In the genomic region with DNA sequence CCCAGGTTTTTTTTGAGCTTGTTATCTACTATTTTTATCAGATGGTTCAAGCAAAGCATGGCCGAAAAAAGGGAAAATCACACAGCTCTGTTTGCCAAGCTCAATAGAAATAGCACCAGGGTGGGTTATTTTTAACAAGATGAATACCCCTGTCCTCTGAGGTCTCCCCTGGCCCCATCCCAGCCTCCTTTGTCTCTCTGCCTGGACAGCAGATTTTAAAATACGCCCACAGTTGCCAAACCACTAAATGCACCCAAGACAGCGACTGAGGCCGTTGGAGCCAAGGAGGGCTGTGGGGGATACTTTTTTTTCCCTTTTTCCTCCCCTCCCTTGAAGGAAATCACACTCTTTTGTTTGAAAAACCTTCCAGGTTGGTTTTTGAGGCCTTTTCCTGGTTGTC, we compare ENCODE assay signal across 21 cellular contexts.
"Had no signal": no experiment of that assay in that cellular context is flagged by ENCODE, and none has a peak within 500 bp of the region (broad histone marks: within the 10 kb centered on the region; RNA-seq: fewer than 3 reads in every experiment).

No MANE protein-coding gene starts in this region.

- H3K27ac Mint-ChIP-seq: naive thymus-derived CD4-positive, alpha-beta T cell had no signal

- H3K4me3 ChIP-seq: coronary artery, dorsolateral prefrontal cortex, heart left ventricle, lung, neural progenitor cell, pancreas, prostate gland, right lobe of liver, skin epidermis, stomach, thoracic aorta had no signal

- H3K9me3 ChIP-seq: heart left ventricle, pancreas, prostate gland, right lobe of liver, stomach, thoracic aorta had no signal

- H3K36me3 Mint-ChIP-seq: naive thymus-derived CD4-positive, alpha-beta T cell; neural progenitor cell had no signal

- H3K4me1 Mint-ChIP-seq: naive thymus-derived CD4-positive, alpha-beta T cell had no signal

- H3K4me3 Mint-ChIP-seq: naive thymus-derived CD4-positive, alpha-beta T cell; neural progenitor cell had no signal

- H3K36me3 ChIP-seq: heart left ventricle, neural progenitor cell, pancreas, prostate gland, right lobe of liver, stomach, thoracic aorta had no signal

- H3K4me1 ChIP-seq: prostate gland had no signal

- H3K4me2 ChIP-seq: neural progenitor cell had no signal

- DNase-seq: effector CD8-positive, alpha-beta T cell; hippocampal formation; left colon; left ventricle myocardium superior; mesendoderm; naive thymus-derived CD4-positive, alpha-beta T cell; nucleus accumbens; right lobe of liver; stimulated activated CD4-positive, alpha-beta T cell treated with anti-CD3 and anti-CD28 coated beads, Interleukin-2, amount 100 ng/mL, for 24 hours; stimulated activated naive CD4-positive, alpha-beta T cell; stomach; trophoblast cell had no signal

- H3K27ac ChIP-seq: coronary artery, dorsolateral prefrontal cortex, heart left ventricle, neural progenitor cell, pancreas, prostate gland, right lobe of liver, skin epidermis, stomach, thoracic aorta had no signal

- H2AFZ ChIP-seq: neural progenitor cell had no signal

- H3K9ac ChIP-seq: neural progenitor cell had no signal

- H3K9me3 Mint-ChIP-seq: naive thymus-derived CD4-positive, alpha-beta T cell; neural progenitor cell had no signal

- H3K27me3 ChIP-seq: heart left ventricle, neural progenitor cell, pancreas, right lobe of liver, stomach had no signal

- ATAC-seq: left colon; left ventricle myocardium superior; naive thymus-derived CD4-positive, alpha-beta T cell; pancreas; right lobe of liver had no signal
